ENCODE assay signal across 28 cellular contexts in genomic region chr18:59562751-59563150, GRCh38.
"Had no signal": no experiment of that assay in that cellular context is flagged by ENCODE, and none has a peak within 500 bp of the region (broad histone marks: within the 10 kb centered on the region; RNA-seq: fewer than 3 reads in every experiment).

No MANE protein-coding gene starts in this region.

- H3K36me3 ChIP-seq: left ventricle myocardium inferior, pancreas, prostate gland, stomach, thyroid gland, transverse colon, upper lobe of left lung, vagina had no signal

- H3K4me3 ChIP-seq: left ventricle myocardium inferior, lung, pancreas, prostate gland, skin epidermis, stomach, testis, thyroid gland, transverse colon, upper lobe of left lung, vagina had no signal

- H3K9me3 ChIP-seq: left ventricle myocardium inferior, pancreas, prostate gland, testis, thyroid gland, transverse colon, upper lobe of left lung, vagina had no signal

- H3K4me3 Mint-ChIP-seq: mesothelial cell of epicardium; naive B cell; natural killer cell; neural crest cell; stimulated activated naive B cell treated with anti-CD40 and anti-IgM and Interleukin-4, amounts not matched to agents 10 μg/mL and 1 μg/mL and 100 μg/mL, for 72 hours had no signal

- H3K4me1 ChIP-seq: pancreas, prostate gland, testis, vagina had no signal

- H3K27ac Mint-ChIP-seq: mesothelial cell of epicardium; naive B cell; natural killer cell; stimulated activated naive B cell treated with anti-CD40 and anti-IgM and Interleukin-4, amounts not matched to agents 10 μg/mL and 1 μg/mL and 100 μg/mL, for 72 hours had no signal

- H3K27ac ChIP-seq: left ventricle myocardium inferior, pancreas, prostate gland, skin epidermis, stomach, testis, transverse colon, upper lobe of left lung, vagina had no signal

- H3K27me3 Mint-ChIP-seq: naive B cell had no signal

- H3K27me3 ChIP-seq: pancreas, stomach, testis, thyroid gland, transverse colon, upper lobe of left lung, vagina had no signal

- H3K36me3 Mint-ChIP-seq: naive B cell; stimulated activated naive B cell treated with anti-CD40 and anti-IgM and Interleukin-4, amounts not matched to agents 10 μg/mL and 1 μg/mL and 100 μg/mL, for 72 hours had no signal

- ATAC-seq: natural killer cell; pancreas; right cardiac atrium; sciatic nerve; stimulated activated naive B cell treated with anti-CD40 and anti-IgM and Interleukin-4, amounts not matched to agents 10 μg/mL and 1 μg/mL and 100 μg/mL, for 72 hours; stimulated activated naive CD8-positive, alpha-beta T cell treated with anti-CD3 and anti-CD28 coated beads, Interleukin-15, Interleukin-2, amounts not matched to agents 100 U/mL and 50 U/mL, for 24 hours had no signal

- DNase-seq: islet precursor cell; left ventricle myocardium inferior; mesendoderm; naive B cell; natural killer cell; nucleus accumbens; pancreas; posterior cingulate gyrus; retina; right cardiac atrium; stimulated activated CD4-positive, alpha-beta T cell treated with anti-CD3 and anti-CD28 coated beads, Interleukin-12 subunit alpha, Interleukin-12 subunit beta, amount 100 ng/mL, for 4 hours; stimulated activated CD4-positive, alpha-beta T cell treated with anti-CD3 and anti-CD28 coated beads, Interleukin-15, amount 100 ng/mL, for 24 hours; stimulated activated CD4-positive, alpha-beta T cell treated with anti-CD3 and anti-CD28 coated beads, Interleukin-2, amount 100 ng/mL, for 24 hours; stimulated activated CD4-positive, alpha-beta T cell treated with anti-CD3 and anti-CD28 coated beads, Interleukin-4, amount 100 ng/mL, for 1 hour; stimulated activated naive B cell treated with anti-CD40 and anti-IgM and Interleukin-4, amounts not matched to agents 10 μg/mL and 1 μg/mL and 100 μg/mL, for 72 hours; stimulated activated naive CD8-positive, alpha-beta T cell treated with anti-CD3 and anti-CD28 coated beads, Interleukin-15, Interleukin-2, amounts not matched to agents 100 U/mL and 50 U/mL, for 24 hours; stomach; testis; transverse colon; upper lobe of left lung had no signal

- H3K4me1 Mint-ChIP-seq: naive B cell; natural killer cell; stimulated activated naive B cell treated with anti-CD40 and anti-IgM and Interleukin-4, amounts not matched to agents 10 μg/mL and 1 μg/mL and 100 μg/mL, for 72 hours had no signal
